8 cellular contexts compared by ENCODE assay signal in the genomic region with DNA sequence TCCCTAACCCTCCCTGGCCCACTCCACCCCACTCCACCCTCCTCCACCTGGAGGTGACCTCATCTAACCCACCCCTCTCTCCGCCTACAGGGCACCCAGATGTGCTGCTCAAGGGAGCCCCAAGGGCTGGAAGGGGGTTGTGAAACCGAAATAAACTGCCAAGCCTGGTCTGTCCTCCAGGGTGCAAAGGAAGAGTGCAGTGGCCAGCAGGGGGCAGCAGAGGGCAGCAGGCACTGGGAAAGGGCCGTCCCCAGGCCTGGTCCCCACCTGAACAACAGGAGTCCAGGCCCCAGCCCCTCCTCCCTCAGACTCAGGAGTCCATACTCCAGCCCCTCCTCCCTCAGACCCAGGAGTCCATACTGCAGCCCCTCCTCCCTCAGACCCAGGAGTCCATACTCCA. TPM values are rescaled to one million over a fixed set of nuclear protein-coding genes. Genes with fewer than 3 reads are reported as not detected.
A peak's percentile ranks its signal among the peaks of the same experiment; 100 is the strongest.
DNase-seq lines count a peak whose midpoint lies in the region; ATAC-seq and TF ChIP-seq lines count a peak whose summit lies in the region.

No MANE protein-coding gene starts in this region.

- no peak overlapping the region for H2AK9ac ChIP-seq in IMR-90 (replicated peaks; ENCODE audit: low read depth, low read length, poor library complexity)

- TF ChIP-seq POLR2A in IMR-90 (IDR thresholded peaks at IDR 0.05; ENCODE audit: low read depth, low read length): no peak

- H4K91ac ChIP-seq in IMR-90 (ENCODE audit: insufficient read depth, low read depth, low read length): no peak overlapping the region; the same call in 1 of the 2 replicates

- no peak overlapping the region for H3K18ac ChIP-seq in IMR-90 (ENCODE audit: low read depth, low read length)

- H3K27me3 ChIP-seq in AG04450 (ENCODE audit: control insufficient read depth, insufficient read depth, low read length) (no peaks in the 10 kb centered on the region), IMR-90 (ENCODE audit: control insufficient read depth, insufficient read depth, low read length) (peaks cover 5% of the 10 kb centered on the region; the same call in 1 of the 2 replicates), fibroblast of lung (ENCODE audit: control insufficient read depth, insufficient read depth, low read length) (no peaks in the 10 kb centered on the region)

- peak; percentile 75 for TF ChIP-seq RAD21 in IMR-90 (IDR thresholded peaks at IDR 0.05; ENCODE audit: low read length)

- peak overlapping the region; percentile 81; the same call in 1 of the 2 replicates for H2AK5ac ChIP-seq in IMR-90 (ENCODE audit: low read depth, low read length)

- dilution Hi-C loops in IMR-90 (cut with HindIII; ENCODE audit: low sequenced_read_pairs, unreplicated experiment): no loop called here

- H3K36me3 Mint-ChIP-seq in activated T-cell treated with anti-CD3 and anti-CD28 coated beads, Interleukin-2, amount 50 U/mL, for 4 hours (ENCODE audit: insufficient read depth): no peaks in the 10 kb centered on the region
- no peaks in the 10 kb centered on the region for H3K36me3 Mint-ChIP-seq in neural crest cell (ENCODE audit: low read depth)

- H3K4me2 ChIP-seq in IMR-90 (ENCODE audit: low read depth, low read length) (no peak overlapping the region), fibroblast of lung (ENCODE audit: extremely low read depth, insufficient read depth, low read length) (no peak overlapping the region)

- H3K4me3 Mint-ChIP-seq in activated T-cell treated with anti-CD3 and anti-CD28 coated beads, Interleukin-2, amount 50 U/mL, for 4 hours: no peak overlapping the region
- H3K4me3 Mint-ChIP-seq in neural crest cell: no peak overlapping the region

- no peak overlapping the region; a peak in 1 of 4 replicates for H4K8ac ChIP-seq in IMR-90 (ENCODE audit: low read depth in 2 of 2, low read length in 2 of 2)

- no peaks in the 10 kb centered on the region for H3K9me1 ChIP-seq in IMR-90 (ENCODE audit: insufficient read depth, low read length)

- BruUV-seq in IMR-90 (replicated peaks; lab: Mats Ljungman, UMichigan): no TSS peak

- H3K4me3 ChIP-seq in AG04450 (ENCODE audit: low read depth, low read length) (no peak overlapping the region), IMR-90 (ENCODE audit: insufficient read depth, low read depth, low read length) (no peak overlapping the region), fibroblast of lung (replicated peaks in 1 of 4; ENCODE audit: control extremely low read depth in 1 of 4, insufficient read depth in 1 of 4, low read depth in 3 of 4, low read length in 4 of 4) (no peak overlapping the region)

- peak; percentile 80 for ATAC-seq in GM18867 (IDR thresholded peaks at IDR 0.05; ENCODE audit: unreplicated experiment)
- ATAC-seq in IMR-90 (ENCODE audit: low read depth): peak; percentile 99
- peak; percentile 92 to 93 for ATAC-seq in activated T-cell treated with anti-CD3 and anti-CD28 coated beads, Interleukin-2, amount 50 U/mL, for 4 hours

- H2BK15ac ChIP-seq in IMR-90 (ENCODE audit: low read depth, low read length): no peak overlapping the region

- no peaks in the 10 kb centered on the region for H3K27me3 Mint-ChIP-seq in activated T-cell treated with anti-CD3 and anti-CD28 coated beads, Interleukin-2, amount 50 U/mL, for 4 hours (ENCODE audit: low read depth)
- peaks cover 15% of the 10 kb centered on the region for H3K27me3 Mint-ChIP-seq in neural crest cell (ENCODE audit: low read depth)

- peak overlapping the region; percentile 72 for H2AFZ ChIP-seq in IMR-90 (replicated peaks; ENCODE audit: low read length, poor library complexity)
- H2AFZ ChIP-seq in fibroblast of lung (ENCODE audit: low read length): no peak overlapping the region

- TF ChIP-seq CTCF in AG04450 (IDR thresholded peaks at IDR 0.05; ENCODE audit: low read depth, low read length) (peak; percentile 97), IMR-90 (conservative IDR thresholded peaks at IDR 0.05; ENCODE audit: low read depth, low read length) (peak; percentile 96), fibroblast of lung (conservative IDR thresholded peaks at IDR 0.05 in 1 of 2, IDR thresholded peaks at IDR 0.05 in 1 of 2; ENCODE audit: low read depth in 1 of 2, low read length in 2 of 2) (peak; percentile 89 to 97), neural crest cell (conservative IDR thresholded peaks at IDR 0.05) (peak; percentile 93)

- no peak overlapping the region for H3K4ac ChIP-seq in IMR-90 (ENCODE audit: low read depth, low read length)

- H4K20me1 ChIP-seq in IMR-90 (ENCODE audit: insufficient read depth, low read length) (no peaks in the 10 kb centered on the region), fibroblast of lung (ENCODE audit: control insufficient read depth, extremely low read depth, insufficient read depth, low read length) (no peaks in the 10 kb centered on the region)

- no peak overlapping the region for H3K56ac ChIP-seq in IMR-90 (ENCODE audit: extremely low read depth, insufficient read depth, low read length)

- H3K23ac ChIP-seq in IMR-90 (ENCODE audit: low read depth, low read length): no peak overlapping the region

- no peaks in the 10 kb centered on the region for H3K36me3 ChIP-seq in IMR-90 (ENCODE audit: control insufficient read depth, insufficient read depth, low read length)
- no peaks in the 10 kb centered on the region for H3K36me3 ChIP-seq in fibroblast of lung (ENCODE audit: control insufficient read depth, insufficient read depth, low read length)

- H3K27ac ChIP-seq in AG04450 (ENCODE audit: low read depth, low read length) (no peak overlapping the region), IMR-90 (ENCODE audit: insufficient read depth, low read length) (no peak overlapping the region), fibroblast of lung (ENCODE audit: insufficient read depth, low read length) (no peak overlapping the region)

- no peaks in the 10 kb centered on the region for H3K9me3 Mint-ChIP-seq in activated T-cell treated with anti-CD3 and anti-CD28 coated beads, Interleukin-2, amount 50 U/mL, for 4 hours
- H3K9me3 Mint-ChIP-seq in neural crest cell: no peaks in the 10 kb centered on the region

- H2BK120ac ChIP-seq in IMR-90 (ENCODE audit: low read depth, low read length): peak overlapping the region; percentile 39; the same call in 1 of the 2 replicates

- no peaks in the 10 kb centered on the region for H3K79me2 ChIP-seq in fibroblast of lung (ENCODE audit: control insufficient read depth, insufficient read depth, low read length)

- POLR2A ChIA-PET in AG04450 (lab: Yijun Ruan, JAX) (no interaction called here), IMR-90 (lab: Charles Lee; ENCODE audit: unreplicated experiment) (no interaction called here)

- WGBS in IMR-90 (ENCODE audit: extremely low coverage in 2 of 2, insufficient read length in 1 of 2), 2 experiments: 20% methylated on average over 1 of the region's 3 CpGs; no CpG with 5 or more reads in 1 of the 2 experiments

- peaks cover 4% of the 10 kb centered on the region for H3K4me1 ChIP-seq in IMR-90 (ENCODE audit: control insufficient read depth, insufficient read depth, low read length)
- no peaks in the 10 kb centered on the region for H3K4me1 ChIP-seq in fibroblast of lung (ENCODE audit: control insufficient read depth, extremely low read depth, insufficient read depth, low read length)

- H3K27ac Mint-ChIP-seq in neural crest cell (ENCODE audit: unreplicated experiment): no peak overlapping the region

- H3K9ac ChIP-seq in IMR-90 (ENCODE audit: low read depth, low read length) (no peak overlapping the region), fibroblast of lung (ENCODE audit: insufficient read depth, low read length) (no peak overlapping the region)

- peak; percentile 33 for DNase-seq in AG04450 (ENCODE audit: low read depth, low spot score)
- DNase-seq in IMR-90: peak; percentile 61
- DNase-seq in activated T-cell treated with anti-CD3 and anti-CD28 coated beads, Interleukin-2, amount 50 U/mL, for 4 hours: peak; percentile 78
- peak; percentile 47 to 70 for DNase-seq in fibroblast of lung (ENCODE audit: low read depth in 2 of 2)
- peak; percentile 96 for DNase-seq in neural crest cell (ENCODE audit: low read depth, low spot score)
- DNase-seq in superior temporal gyrus (ENCODE audit: extremely low spot score): peak; percentile 59

- in situ Hi-C loops in IMR-90 (cut with MboI; ENCODE audit: low sequenced_read_pairs): no loop called here

- peaks cover 19% of the 10 kb centered on the region for H3K4me1 Mint-ChIP-seq in activated T-cell treated with anti-CD3 and anti-CD28 coated beads, Interleukin-2, amount 50 U/mL, for 4 hours (ENCODE audit: low read depth)
- H3K4me1 Mint-ChIP-seq in neural crest cell: peaks cover 8% of the 10 kb centered on the region

- no peak overlapping the region for H3K14ac ChIP-seq in IMR-90 (replicated peaks; ENCODE audit: low read depth, low read length)

- no peak overlapping the region for H2BK5ac ChIP-seq in IMR-90 (ENCODE audit: low read depth, low read length, poor library complexity, severe bottlenecking)

- H3K9me3 ChIP-seq in AG04450 (ENCODE audit: control insufficient read depth, insufficient read depth, low read length): peaks cover 6% of the 10 kb centered on the region
- H3K9me3 ChIP-seq in IMR-90 (ENCODE audit: control insufficient read depth, insufficient read depth, low read length): peaks cover 6% of the 10 kb centered on the region
- H3K9me3 ChIP-seq in fibroblast of lung (ENCODE audit: control insufficient read depth, insufficient read depth, low read depth, low read length): no peaks in the 10 kb centered on the region

- no peak overlapping the region for H4K5ac ChIP-seq in IMR-90 (ENCODE audit: low read depth, low read length)

- CTCF ChIA-PET in AG04450 (lab: Charles Lee): no interaction called here
- CTCF ChIA-PET in IMR-90 (lab: Yijun Ruan, JAX): no interaction called here

- H2BK20ac ChIP-seq in IMR-90 (ENCODE audit: low read depth, low read length): no peak overlapping the region

- intact Hi-C loops in IMR-90 (cut with micrococcal nuclease): loop anchor here (1.0 kb wide), 1 partner anchor 44 kb away; no protein-coding TSS in a partner anchor

- H3K79me1 ChIP-seq in IMR-90 (ENCODE audit: low read depth in 1 of 2, low read length in 2 of 2): no peaks in the 10 kb centered on the region

RNA-seq across cellular contexts. Expression of gene BCAM, which starts 8.4 kb away (rescaled TPM):
- polyA plus RNA-seq in AG04450 (2011; rRNA removed) (8.4 and 9.7 TPM in 2 replicates), IMR-90 (2012; rRNA removed) (27.5 and 35.7 TPM in 2 replicates), fibroblast of lung (7.2 and 12.2 TPM in 2 replicates)
- polyA minus RNA-seq in AG04450 (2011; rRNA and poly(A)+ RNA removed): 5.6 and 8.0 TPM in 2 replicates
- total RNA-seq in IMR-90 (2012; rRNA removed) (2.3 and 2.8 TPM in 2 replicates), fibroblast of lung (20.3 and 29.0 TPM in 2 replicates), neural crest cell (5.3 and 5.5 TPM in 2 replicates)
- polyA plus RNA-seq in IMR-90 (2012; cell fraction: cytosol; rRNA removed): 50.8 and 71.8 TPM in 2 replicates
- polyA plus RNA-seq in IMR-90 (2012; cell fraction: nucleus; rRNA removed; ENCODE audit: low replicate concordance): 52.3 and 108 TPM in 2 replicates
- polyA plus RNA-seq in PFSK-1 (2012; ENCODE audit: insufficient read length, low read depth): 98.8 TPM
- under 1 TPM; 0.33 to 0.40 (median 0.33) TPM for total RNA-seq in activated T-cell treated with anti-CD3 and anti-CD28 coated beads, Interleukin-2, amount 50 U/mL, for 4 hours
- 23.8 and 36.0 TPM in 2 replicates for polyA plus RNA-seq in fibroblast of lung (2012)
- polyA minus RNA-seq in fibroblast of lung (ENCODE audit: low replicate concordance): 8.9 and 25.1 TPM in 2 replicates

RNA-seq across cellular contexts. Expression of gene CBLC, which starts 22.8 kb away (rescaled TPM):
- polyA plus RNA-seq in AG04450 (2011; rRNA removed) (not detected in 2 replicates), IMR-90 (2012; rRNA removed) (not detected in 2 replicates), fibroblast of lung (0.06 TPM in 1 of 2 replicates, not detected in the other)
- polyA minus RNA-seq in AG04450 (2011; rRNA and poly(A)+ RNA removed): not detected in 2 replicates
- total RNA-seq in IMR-90 (2012; rRNA removed) (not detected in 2 replicates), fibroblast of lung (under 0.01 and 0.33 TPM in 2 replicates), neural crest cell (not detected in 2 replicates)
- 0.02 TPM in 1 of 2 replicates, not detected in the other for polyA plus RNA-seq in IMR-90 (2012; cell fraction: cytosol; rRNA removed)
- polyA plus RNA-seq in IMR-90 (2012; cell fraction: nucleus; rRNA removed; ENCODE audit: low replicate concordance): 0.12 TPM in 1 of 2 replicates, not detected in the other
- polyA plus RNA-seq in PFSK-1 (2012; ENCODE audit: insufficient read length, low read depth): not detected
- under 1 TPM in 1 of 3 donors, not detected in 2; 0.23 TPM for total RNA-seq in activated T-cell treated with anti-CD3 and anti-CD28 coated beads, Interleukin-2, amount 50 U/mL, for 4 hours
- polyA plus RNA-seq in fibroblast of lung (2012): not detected in 2 replicates
- polyA minus RNA-seq in fibroblast of lung (ENCODE audit: low replicate concordance): not detected in 2 replicates

RNA-seq across cellular contexts. Expression of gene NECTIN2, which starts 45.6 kb away (rescaled TPM):
- polyA plus RNA-seq in AG04450 (2011; rRNA removed) (80.2 and 110 TPM in 2 replicates), IMR-90 (2012; rRNA removed) (169 and 170 TPM in 2 replicates), fibroblast of lung (59.4 and 77.4 TPM in 2 replicates)
- 91.0 and 114 TPM in 2 replicates for polyA minus RNA-seq in AG04450 (2011; rRNA and poly(A)+ RNA removed)
- total RNA-seq in IMR-90 (2012; rRNA removed) (77.8 and 78.0 TPM in 2 replicates), fibroblast of lung (50.3 and 70.7 TPM in 2 replicates), neural crest cell (76.2 and 78.5 TPM in 2 replicates)
- polyA plus RNA-seq in IMR-90 (2012; cell fraction: cytosol; rRNA removed): 191 and 192 TPM in 2 replicates
- 109 and 133 TPM in 2 replicates for polyA plus RNA-seq in IMR-90 (2012; cell fraction: nucleus; rRNA removed; ENCODE audit: low replicate concordance)
- 250 TPM for polyA plus RNA-seq in PFSK-1 (2012; ENCODE audit: insufficient read length, low read depth)
- total RNA-seq in activated T-cell treated with anti-CD3 and anti-CD28 coated beads, Interleukin-2, amount 50 U/mL, for 4 hours: 1 to 10 TPM in 2 of 3 donors, under 1 TPM in 1; 0.66 to 1.4 (median 1.3) TPM
- 99.9 and 115 TPM in 2 replicates for polyA plus RNA-seq in fibroblast of lung (2012)
- polyA minus RNA-seq in fibroblast of lung (ENCODE audit: low replicate concordance): 248 and 327 TPM in 2 replicates

RNA-seq across cellular contexts. Expression of gene BCL3, which starts 52.0 kb away (rescaled TPM):
- polyA plus RNA-seq in AG04450 (2011; rRNA removed) (5.6 and 11.0 TPM in 2 replicates), IMR-90 (2012; rRNA removed) (24.1 and 26.0 TPM in 2 replicates), fibroblast of lung (6.8 and 10.7 TPM in 2 replicates)
- 10.0 and 11.3 TPM in 2 replicates for polyA minus RNA-seq in AG04450 (2011; rRNA and poly(A)+ RNA removed)
- total RNA-seq in IMR-90 (2012; rRNA removed) (1.6 and 1.9 TPM in 2 replicates), fibroblast of lung (10.8 and 20.6 TPM in 2 replicates), neural crest cell (2.2 TPM in 2 replicates)
- polyA plus RNA-seq in IMR-90 (2012; cell fraction: cytosol; rRNA removed): 26.7 and 52.5 TPM in 2 replicates
- polyA plus RNA-seq in IMR-90 (2012; cell fraction: nucleus; rRNA removed; ENCODE audit: low replicate concordance): 76.1 and 110 TPM in 2 replicates
- polyA plus RNA-seq in PFSK-1 (2012; ENCODE audit: insufficient read length, low read depth): 76.7 TPM
- 10 to 100 TPM; 27.9 to 35.3 (median 34.6) TPM for total RNA-seq in activated T-cell treated with anti-CD3 and anti-CD28 coated beads, Interleukin-2, amount 50 U/mL, for 4 hours
- 50.8 and 53.1 TPM in 2 replicates for polyA plus RNA-seq in fibroblast of lung (2012)
- 37.8 and 45.9 TPM in 2 replicates for polyA minus RNA-seq in fibroblast of lung (ENCODE audit: low replicate concordance)

Comparison
In these comparisons a context has a peak if more than half of its experiments do, and no peak if none do; other contexts are left out.
1. DNase-seq: peak in every context shown above with its lines; median percentile 96 in neural crest cell; 78 in activated T-cell treated with anti-CD3 and anti-CD28 coated beads, Interleukin-2, amount 50 U/mL, for 4 hours; 61 in IMR-90; 59 in superior temporal gyrus; 58 in fibroblast of lung; 33 in AG04450.
2. RNA of gene NECTIN2, which starts 45.6 kb away (total RNA-seq): 77.8 to 78.0 TPM in IMR-90, 76.2 to 78.5 TPM in neural crest cell and 50.3 to 70.7 TPM in fibroblast of lung; 0.66 to 1.4 TPM in activated T-cell treated with anti-CD3 and anti-CD28 coated beads, Interleukin-2, amount 50 U/mL, for 4 hours; every median in the first group is over 10 times any median in the second.
3. Peak in every context shown above with its lines, with median percentiles within 50 percentile points of each other: CTCF ChIP-seq and ATAC-seq.